ENCODE assay signal across 16 cellular contexts in genomic region chr7:130844811-130845580, GRCh38.
DNase-seq lines count a peak whose midpoint lies in the region; ATAC-seq, FAIRE-seq and TF ChIP-seq lines count a peak whose summit lies in the region.
"Had no signal": no experiment of that assay in that cellular context is flagged by ENCODE, and none has a peak within 500 bp of the region (broad histone marks: within the 10 kb centered on the region; RNA-seq: fewer than 3 reads in every experiment).

No MANE protein-coding gene starts in this region.

- TF ChIP-seq CTCF in keratinocyte (optimal IDR thresholded peaks at IDR 0.05 in 1 of 3, IDR thresholded peaks at IDR 0.05 in 1 of 3, conservative IDR thresholded peaks at IDR 0.05 in 1 of 3; ENCODE audit: extremely low read depth in 1 of 3, insufficient read depth in 2 of 3, low read length in 3 of 3) (no peak), CD14-positive monocyte (IDR thresholded peaks at IDR 0.05) (no peak)

- dilution Hi-C loops in keratinocyte (cut with MboI; ENCODE audit: extremely low pct_ligation_motif_present, low sequenced_read_pairs), result no loop called here

- peak overlapping the region; percentile 70 for H2AFZ ChIP-seq in keratinocyte (ENCODE audit: control insufficient read depth, low read length)

- no peaks in the 10 kb centered on the region for H3K79me2 ChIP-seq in keratinocyte (ENCODE audit: control insufficient read depth, insufficient read depth, low read length)

- H3K9me1 ChIP-seq in keratinocyte (ENCODE audit: control insufficient read depth, extremely low read depth, insufficient read depth, low read length), result no peaks in the 10 kb centered on the region

- H3K27ac Mint-ChIP-seq in CD14-positive monocyte, result peak overlapping the region in 1 of 7 donors; percentile 35
- H3K27ac Mint-ChIP-seq: activated CD8-positive, alpha-beta T cell treated with anti-CD3 and anti-CD28 coated beads, Interleukin-2, amount 10 ng/mL, durations not matched to agents 7 days and 5 days had no signal

- no peaks in the 10 kb centered on the region for H3K27me3 ChIP-seq in keratinocyte (ENCODE audit: control insufficient read depth, extremely low read depth, insufficient read depth, low read length)
- H3K27me3 ChIP-seq: BLaER1 treated with 17β-estradiol and CSF1 and Interleukin-3, amounts not matched to agents 10 nM and 100 nM had no signal

- in situ Hi-C loops in ACHN (cut with HindIII; ENCODE audit: low pct_ligation_motif_present, low pct_unique_long_range_greater_than_20kb, low sequenced_read_pairs), result no loop called here

- peak overlapping the region; percentile 28 to 72 (median 38) for H3K4me3 ChIP-seq in keratinocyte (ENCODE audit: control insufficient read depth in 2 of 3, extremely low read depth in 1 of 3, insufficient read depth in 2 of 3, low read depth in 1 of 3, low read length in 3 of 3)
- H3K4me3 ChIP-seq: BLaER1 treated with 17β-estradiol and CSF1 and Interleukin-3, amounts not matched to agents 10 nM and 100 nM had no signal

- H3K9ac ChIP-seq in keratinocyte (ENCODE audit: control insufficient read depth, extremely low read depth, insufficient read depth, low read length), result peak overlapping the region; percentile 83
- H3K9ac ChIP-seq: BLaER1 treated with 17β-estradiol and CSF1 and Interleukin-3, amounts not matched to agents 10 nM and 100 nM had no signal

- intact Hi-C loops in CD14-positive monocyte (cut with micrococcal nuclease), result no loop called here

- H3K36me3 Mint-ChIP-seq in CD14-positive monocyte, result no peaks in the 10 kb centered on the region

- H4K20me1 ChIP-seq in keratinocyte (ENCODE audit: control insufficient read depth, extremely low read depth, insufficient read depth, low read length), result no peaks in the 10 kb centered on the region
- H4K20me1 ChIP-seq: BLaER1 treated with 17β-estradiol and CSF1 and Interleukin-3, amounts not matched to agents 10 nM and 100 nM had no signal

- H3K9me3 Mint-ChIP-seq in CD14-positive monocyte, result no peaks in the 10 kb centered on the region

- peak; percentile 34 for FAIRE-seq in keratinocyte (lab: Jason Lieb, UNC)

- H3K36me3 ChIP-seq in keratinocyte (ENCODE audit: control insufficient read depth in 2 of 2, extremely low read depth in 1 of 2, insufficient read depth in 2 of 2, low read length in 2 of 2), result no peaks in the 10 kb centered on the region
- H3K36me3 ChIP-seq: BLaER1 treated with 17β-estradiol and CSF1 and Interleukin-3, amounts not matched to agents 10 nM and 100 nM had no signal

- peak; percentile 59 for DNase-seq in AG08395 (ENCODE audit: low spot score)
- DNase-seq in HPDE6-E6E7 (ENCODE audit: extremely low spot score), result peak; percentile 43
- DNase-seq in amniotic epithelial cell (ENCODE audit: low read depth), result peak; percentile 53
- DNase-seq in keratinocyte (ENCODE audit: low read depth, low spot score), result peak; percentile 57
- DNase-seq in HUDEP-2 (lab: John Stamatoyannopoulos, UW; ENCODE audit: unreplicated experiment in 76 of 76), result no peak
- DNase-seq in CD14-positive monocyte (ENCODE audit: low spot score), result no peak
- DNase-seq in ACHN, result no peak
- DNase-seq: activated CD8-positive, alpha-beta T cell treated with anti-CD3 and anti-CD28 coated beads, Interleukin-2, amount 10 ng/mL, durations not matched to agents 7 days and 5 days; caudate nucleus; NCI-H1105 treated with DMSO at 0.1 percent for 48 hours; posterior cingulate gyrus; RPMI8226; stimulated activated CD4-positive, alpha-beta T cell treated with anti-CD3 and anti-CD28 coated beads, Interleukin-1b, Interleukin-23, amount 100 ng/mL, for 48 hours; T-helper 9 cell had no signal

- no peaks in the 10 kb centered on the region for H3K9me3 ChIP-seq in keratinocyte (ENCODE audit: control insufficient read depth, low read depth, low read length)
- H3K9me3 ChIP-seq: BLaER1 treated with 17β-estradiol and CSF1 and Interleukin-3, amounts not matched to agents 10 nM and 100 nM had no signal

- no peak overlapping the region for H3K4me3 Mint-ChIP-seq in CD14-positive monocyte
- H3K4me3 Mint-ChIP-seq: activated CD8-positive, alpha-beta T cell treated with anti-CD3 and anti-CD28 coated beads, Interleukin-2, amount 10 ng/mL, durations not matched to agents 7 days and 5 days had no signal

- H3K4me2 ChIP-seq in keratinocyte (ENCODE audit: control insufficient read depth, extremely low read depth, insufficient read depth, low read depth, low read length), result peak overlapping the region; percentile 87
- H3K4me2 ChIP-seq: BLaER1 treated with 17β-estradiol and CSF1 and Interleukin-3, amounts not matched to agents 10 nM and 100 nM had no signal

- H3K4me1 ChIP-seq in keratinocyte (ENCODE audit: control insufficient read depth, extremely low read depth, insufficient read depth, low read length), result peaks cover 34% of the 10 kb centered on the region

- H3K27me3 Mint-ChIP-seq in CD14-positive monocyte (ENCODE audit: low read depth in 3 of 3), result peaks cover 0 to 5% (median 4%) of the 10 kb centered on the region in 3 donors

- no peak for ATAC-seq in GM21447 (IDR thresholded peaks at IDR 0.05; ENCODE audit: unreplicated experiment)
- ATAC-seq: activated CD8-positive, alpha-beta T cell treated with anti-CD3 and anti-CD28 coated beads, Interleukin-2, amount 10 ng/mL, durations not matched to agents 7 days and 5 days had no signal

- peaks cover 14% of the 10 kb centered on the region for H3K4me1 Mint-ChIP-seq in CD14-positive monocyte

- peak overlapping the region; percentile 95 for H3K27ac ChIP-seq in keratinocyte (ENCODE audit: control insufficient read depth, insufficient read depth, low read length)
- H3K27ac ChIP-seq: BLaER1 treated with 17β-estradiol and CSF1 and Interleukin-3, amounts not matched to agents 10 nM and 100 nM had no signal

Comparison
In these comparisons a context has a peak if more than half of its experiments do, and no peak if none do; other contexts are left out.
1. DNase-seq: peak in AG08395 (single experiment), HPDE6-E6E7 (single experiment), amniotic epithelial cell (single experiment) and keratinocyte (single experiment); none in HUDEP-2 (0 of 76), CD14-positive monocyte (single experiment) and ACHN (single experiment).